Comparison of ENCODE assay signal across 8 cellular contexts in genomic region chr11:57515332-57516060, GRCh38. TPM values are rescaled to one million over a fixed set of nuclear protein-coding genes. Genes with fewer than 3 reads are reported as not detected.
DNase-seq lines count a peak whose midpoint lies in the region; ATAC-seq and TF ChIP-seq lines count a peak whose summit lies in the region.

Gene SLC43A1, minus strand, starts transcription at chr11:57515702. Its CDS starts 1,591 bp downstream, at chr11:57514111.

- WGBS in SK-N-SH (ENCODE audit: low lambda C conversion rate), result 3% methylated on average over 23 of the region's 66 CpGs

- no peaks in the 10 kb centered on the region for H3K36me3 Mint-ChIP-seq in brain

- no peak for TF ChIP-seq RAD21 in SK-N-SH (IDR thresholded peaks at IDR 0.05; ENCODE audit: low read length)

- H3K4me3 Mint-ChIP-seq in brain, result peak within 1 kb of the TSS; percentile 87 to 97 (median 95)

- peaks cover 0 to 9% of the 10 kb centered on the region in 2 experiments; a peak in 1 of 4 replicates for H3K4me1 ChIP-seq in SK-N-SH (ENCODE audit: control insufficient read depth in 1 of 2, insufficient read depth in 2 of 2, low read depth in 1 of 2, low read length in 1 of 2)

- TF ChIP-seq EP300 in SK-N-SH (IDR thresholded peaks at IDR 0.05; ENCODE audit: borderline replicate concordance in 1 of 2, low read depth in 1 of 2, low read length in 1 of 2), result no peak

- peak within 1 kb of the TSS; percentile 85 for H2AFZ ChIP-seq in SK-N-SH (ENCODE audit: low read depth)

- DNase-seq in BJ (ENCODE audit: low read depth), result no peak
- peak; percentile 74 for DNase-seq in SK-N-SH
- peak; percentile 63 for DNase-seq in islet precursor cell
- DNase-seq in stimulated activated CD4-positive, alpha-beta T cell treated with anti-CD3 and anti-CD28 coated beads, Interleukin-2, amount 100 ng/mL, for 24 hours, result peak; percentile 53 to 66
- no peak for DNase-seq in NCI-H345 treated with DMSO at 0.1 percent for 48 hours (lab: John Stamatoyannopoulos, UW; ENCODE audit: unreplicated experiment)

- peaks cover 0 to 5% (median 0%) of the 10 kb centered on the region in 5 experiments for H3K9me3 Mint-ChIP-seq in brain

- H3K27ac Mint-ChIP-seq in brain, result peak within 1 kb of the TSS in 3 of 5 experiments; percentile 54 to 71 (median 62)

- H3K27me3 Mint-ChIP-seq in brain, result peaks cover 86% of the 10 kb centered on the region

- CTCF ChIA-PET in BJ (lab: Yijun Ruan, JAX), result interaction anchor here (0.7 to 9.0 kb wide), 14 partner anchors 9 to 170 kb away, joined by 3 to 136 read pairs (median 4); partner anchors contain the start of genes RTN4RL2 and UBE2L6
- CTCF ChIA-PET in SK-N-SH (lab: Yijun Ruan, JAX), result interaction anchor here (0.7 to 6.9 kb wide), 13 partner anchors 13 to 170 kb away, joined by 3 to 106 read pairs (median 14); partner anchors contain the start of genes RTN4RL2, TIMM10 and UBE2L6

- H3K9me2 ChIP-seq in SK-N-SH, result no peaks in the 10 kb centered on the region

- H3K36me3 ChIP-seq in BJ (ENCODE audit: control insufficient read depth, insufficient read depth, low read length), result no peaks in the 10 kb centered on the region
- H3K36me3 ChIP-seq in SK-N-SH (replicated peaks in 1 of 2; ENCODE audit: control insufficient read depth in 1 of 2, insufficient read depth in 2 of 2, low read length in 1 of 2), result no peaks in the 10 kb centered on the region

- no peak within 1 kb of the TSS; a peak in 1 of 4 replicates for H3K27ac ChIP-seq in SK-N-SH (ENCODE audit: low read depth in 2 of 2, low read length in 1 of 2)

- no peak; the same call in 1 of the 2 replicates for TF ChIP-seq CTCF in BJ (IDR thresholded peaks at IDR 0.05; ENCODE audit: insufficient read depth, low read depth, low read length)
- TF ChIP-seq CTCF in SK-N-SH (IDR thresholded peaks at IDR 0.05), result no peak
- TF ChIP-seq CTCF in brain (conservative IDR thresholded peaks at IDR 0.05), result peak in 1 of 2 experiments; percentile 14

- H3K9ac ChIP-seq in SK-N-SH, result peak within 1 kb of the TSS; percentile 40

- peaks cover 7% of the 10 kb centered on the region for H3K4me1 Mint-ChIP-seq in brain

- no peaks in the 10 kb centered on the region for H3F3A ChIP-seq in SK-N-SH (replicated peaks; ENCODE audit: insufficient read depth)

- H3K79me2 ChIP-seq in SK-N-SH (ENCODE audit: insufficient read depth), result no peaks in the 10 kb centered on the region

- no peaks in the 10 kb centered on the region for H3K9me3 ChIP-seq in SK-N-SH

- ATAC-seq in GM19035 (IDR thresholded peaks at IDR 0.05; ENCODE audit: unreplicated experiment) (peak; percentile 54), HG03378 (IDR thresholded peaks at IDR 0.05; ENCODE audit: unreplicated experiment) (peak; percentile 42)

- peak within 1 kb of the TSS; percentile 94 for H3K4me2 ChIP-seq in SK-N-SH

- H3K4me3 ChIP-seq in BJ (ENCODE audit: low read depth, low read length), result peak within 1 kb of the TSS; percentile 79
- H3K4me3 ChIP-seq in SK-N-SH (ENCODE audit: low read depth in 2 of 2, low read length in 1 of 2), result peak within 1 kb of the TSS; percentile 69 to 78

- no peaks in the 10 kb centered on the region for H4K20me1 ChIP-seq in SK-N-SH (ENCODE audit: insufficient read depth)

- POLR2A ChIA-PET in BJ (lab: Charles Lee) (no interaction called here), SK-N-SH (lab: Yijun Ruan, JAX) (interaction anchor here (0.8 to 1.9 kb wide), 3 partner anchors 11 to 22 kb away, joined by 3 to 5 read pairs (median 3); no protein-coding TSS in a partner anchor)

- H3K27me3 ChIP-seq in BJ (ENCODE audit: control insufficient read depth, insufficient read depth, low read length) (no peaks in the 10 kb centered on the region), SK-N-SH (ENCODE audit: insufficient read depth) (no peaks in the 10 kb centered on the region)

TF ChIP-seq in SK-N-SH, 30 proteins besides CTCF, POLR2A, EP300 and RAD21 (continues in another document):
- TF ChIP-seq FOSL2 (IDR thresholded peaks at IDR 0.05; ENCODE audit: borderline replicate concordance, low read depth) (no peak), ZBTB33 (IDR thresholded peaks at IDR 0.05; ENCODE audit: borderline replicate concordance, low read depth) (no peak), RCOR1 (IDR thresholded peaks at IDR 0.05; ENCODE audit: low read length) (no peak), MEF2A (IDR thresholded peaks at IDR 0.05; ENCODE audit: borderline replicate concordance, low read depth) (no peak), SMC3 (IDR thresholded peaks at IDR 0.05; ENCODE audit: low read depth, low read length) (no peak), JUND (IDR thresholded peaks at IDR 0.05) (no peak), USF2 (IDR thresholded peaks at IDR 0.05; ENCODE audit: borderline replicate concordance, low read depth, low read length) (peak; percentile 47; the same call in 1 of the 2 replicates), TAF1 (IDR thresholded peaks at IDR 0.05; ENCODE audit: borderline replicate concordance, low read depth, low read length) (no peak), FOXJ3 (CRISPR knock-in tag; IDR thresholded peaks at IDR 0.05) (no peak), YY1 (IDR thresholded peaks at IDR 0.05; ENCODE audit: low read depth) (no peak; the same call in 1 of the 2 replicates), PBX3 (IDR thresholded peaks at IDR 0.05) (no peak), CHD2 (IDR thresholded peaks at IDR 0.05; ENCODE audit: low read length, partially characterized antibody) (peak; percentile 21), TEAD4 (IDR thresholded peaks at IDR 0.05; ENCODE audit: borderline replicate concordance, insufficient read depth) (no peak), RXRA (IDR thresholded peaks at IDR 0.05; ENCODE audit: borderline replicate concordance, low read depth) (no peak), REST (IDR thresholded peaks at IDR 0.05; ENCODE audit: low read depth, low read length) (no peak), RFX5 (IDR thresholded peaks at IDR 0.05; ENCODE audit: low read length) (no peak), FOXM1 (IDR thresholded peaks at IDR 0.05; ENCODE audit: low read depth) (no peak), GABPA (IDR thresholded peaks at IDR 0.05; ENCODE audit: low read depth) (no peak)

RNA-seq across cellular contexts. Expression of gene SLC43A1, which starts in this region (rescaled TPM):
- polyA plus RNA-seq in BJ (2011; rRNA removed), result 11.8 and 23.4 TPM in 2 replicates
- 13.3 and 17.9 TPM in 2 replicates for polyA minus RNA-seq in BJ (2011; rRNA and poly(A)+ RNA removed)
- 3.7 and 4.4 TPM in 2 replicates for polyA plus RNA-seq in SK-N-SH (2012; rRNA removed)
- polyA plus RNA-seq in SK-N-SH (2012; cell fraction: cytosol; rRNA removed), result 1.7 and 3.2 TPM in 2 replicates
- polyA plus RNA-seq in SK-N-SH (2012; cell fraction: nucleus; rRNA removed), result 11.4 and 13.9 TPM in 2 replicates
- 1.6 TPM for polyA plus RNA-seq in brain (ENCODE audit: insufficient read depth, low read depth, low replicate concordance)

Comparison
In these comparisons a context has a peak if more than half of its experiments do, and no peak if none do; other contexts are left out.
1. DNase-seq: peak in SK-N-SH (single experiment), islet precursor cell (single experiment) and stimulated activated CD4-positive, alpha-beta T cell treated with anti-CD3 and anti-CD28 coated beads, Interleukin-2, amount 100 ng/mL, for 24 hours (2 of 2); none in BJ (single experiment) and NCI-H345 treated with DMSO at 0.1 percent for 48 hours (single experiment).